1 cellular context compared by ENCODE assay signal in genomic region chr12:6827437-6827894, GRCh38.
TF ChIP-seq lines count a peak whose summit lies in the region.

No MANE protein-coding gene starts in this region.

TF ChIP-seq in SK-N-SH treated with all-trans-retinoic acid at 6 μM for 48 hours, 23 proteins besides CTCF, POLR2A, EP300 and RAD21 (continued from another document):
- TF ChIP-seq, protein P1, sequence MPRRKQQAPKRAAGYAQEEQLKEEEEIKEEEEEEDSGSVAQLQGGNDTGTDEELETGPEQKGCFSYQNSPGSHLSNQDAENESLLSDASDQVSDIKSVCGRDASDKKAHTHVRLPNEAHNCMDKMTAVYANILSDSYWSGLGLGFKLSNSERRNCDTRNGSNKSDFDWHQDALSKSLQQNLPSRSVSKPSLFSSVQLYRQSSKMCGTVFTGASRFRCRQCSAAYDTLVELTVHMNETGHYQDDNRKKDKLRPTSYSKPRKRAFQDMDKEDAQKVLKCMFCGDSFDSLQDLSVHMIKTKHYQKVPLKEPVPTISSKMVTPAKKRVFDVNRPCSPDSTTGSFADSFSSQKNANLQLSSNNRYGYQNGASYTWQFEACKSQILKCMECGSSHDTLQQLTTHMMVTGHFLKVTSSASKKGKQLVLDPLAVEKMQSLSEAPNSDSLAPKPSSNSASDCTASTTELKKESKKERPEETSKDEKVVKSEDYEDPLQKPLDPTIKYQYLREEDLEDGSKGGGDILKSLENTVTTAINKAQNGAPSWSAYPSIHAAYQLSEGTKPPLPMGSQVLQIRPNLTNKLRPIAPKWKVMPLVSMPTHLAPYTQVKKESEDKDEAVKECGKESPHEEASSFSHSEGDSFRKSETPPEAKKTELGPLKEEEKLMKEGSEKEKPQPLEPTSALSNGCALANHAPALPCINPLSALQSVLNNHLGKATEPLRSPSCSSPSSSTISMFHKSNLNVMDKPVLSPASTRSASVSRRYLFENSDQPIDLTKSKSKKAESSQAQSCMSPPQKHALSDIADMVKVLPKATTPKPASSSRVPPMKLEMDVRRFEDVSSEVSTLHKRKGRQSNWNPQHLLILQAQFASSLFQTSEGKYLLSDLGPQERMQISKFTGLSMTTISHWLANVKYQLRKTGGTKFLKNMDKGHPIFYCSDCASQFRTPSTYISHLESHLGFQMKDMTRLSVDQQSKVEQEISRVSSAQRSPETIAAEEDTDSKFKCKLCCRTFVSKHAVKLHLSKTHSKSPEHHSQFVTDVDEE (CRISPR knock-in tag; IDR thresholded peaks at IDR 0.05): no peak
- no peak for TF ChIP-seq ISL1 (CRISPR knock-in tag; IDR thresholded peaks at IDR 0.05)
- TF ChIP-seq ZFP3 (CRISPR knock-in tag; IDR thresholded peaks at IDR 0.05): no peak
